In genomic region chr2:157194844-157195243, GRCh38 we compare ENCODE assay signal across 17 cellular contexts.
A peak's percentile ranks its signal among the peaks of the same experiment; 100 is the strongest.
DNase-seq lines count a peak whose midpoint lies in the region; ATAC-seq and TF ChIP-seq lines count a peak whose summit lies in the region.
"Had no signal": no experiment of that assay in that cellular context is flagged by ENCODE, and none has a peak within 500 bp of the region (broad histone marks: within the 10 kb centered on the region; RNA-seq: fewer than 3 reads in every experiment).

No MANE protein-coding gene starts in this region.

- H3K79me2 ChIP-seq in GM23248 (ENCODE audit: insufficient read depth) (no peaks in the 10 kb centered on the region), osteoblast (ENCODE audit: insufficient read depth, low read length) (no peaks in the 10 kb centered on the region)

- H3K4me2 ChIP-seq in GM23248 (ENCODE audit: unreplicated experiment) (peak overlapping the region; percentile 34), osteoblast (ENCODE audit: insufficient read depth, low read length) (peak overlapping the region; percentile 61)
- H3K4me2 ChIP-seq: A549, PC-9 had no signal

- H3K4me1 ChIP-seq in GM23248 (ENCODE audit: insufficient read depth) (peaks cover 32% of the 10 kb centered on the region), osteoblast (ENCODE audit: insufficient read depth, low read length) (peaks cover 37% of the 10 kb centered on the region)
- H3K4me1 ChIP-seq: BE2C had no signal

- H2AFZ ChIP-seq in GM23248 (peak overlapping the region; percentile 77), osteoblast (ENCODE audit: low read length) (peak overlapping the region; percentile 29)
- H2AFZ ChIP-seq: PC-9 had no signal

- H4K20me1 ChIP-seq in GM23248 (ENCODE audit: insufficient read depth) (no peaks in the 10 kb centered on the region), osteoblast (ENCODE audit: insufficient read depth, low read length) (no peaks in the 10 kb centered on the region)

- H3K9me3 ChIP-seq in GM23248 (ENCODE audit: low read depth) (no peaks in the 10 kb centered on the region), osteoblast (ENCODE audit: low read depth, low read length) (no peaks in the 10 kb centered on the region)
- H3K9me3 ChIP-seq: A549, BE2C, SJSA1 had no signal

- in situ Hi-C loops in GM23248 (cut with MboI) = loop anchor here (10.0 to 25.0 kb wide), 2 partner anchors 608 to 1810 kb away; no protein-coding TSS in a partner anchor

- no peaks in the 10 kb centered on the region; the same call in 1 of the 2 replicates for H3F3A ChIP-seq in GM23248 (ENCODE audit: insufficient read depth)

- H3K9ac ChIP-seq in GM23248 = peak overlapping the region; percentile 1; the same call in 1 of the 2 replicates

- no peak overlapping the region for H3K27ac ChIP-seq in GM23248
- peak overlapping the region; percentile 70 for H3K27ac ChIP-seq in osteoblast (ENCODE audit: low read depth, low read length)
- H3K27ac ChIP-seq: A549, PC-9, SJSA1 had no signal

- no peak for ATAC-seq in GM21723 (IDR thresholded peaks at IDR 0.05; ENCODE audit: unreplicated experiment)
- ATAC-seq in sciatic nerve = no peak

- DNase-seq in AG08395 (ENCODE audit: low spot score) = peak; percentile 34
- peak; percentile 36 for DNase-seq in GM23248
- peak; percentile 49 for DNase-seq in astrocyte of the hippocampus (ENCODE audit: low read depth, low spot score)
- peak; percentile 69 for DNase-seq in osteoblast (ENCODE audit: insufficient read length, low spot score, missing footprints)
- no peak for DNase-seq in putamen (ENCODE audit: low spot score)
- no peak for DNase-seq in DMS53 (lab: John Stamatoyannopoulos, UW)
- DNase-seq in sciatic nerve (ENCODE audit: low spot score) = no peak
- DNase-seq: BE2C; CD4-positive, alpha-beta T cell; DMS79; NCI-H1048; NCI-H1436 treated with DMSO at 0.1 percent for 48 hours had no signal

- 67 to 72% methylated on average over 4 of the region's 4 CpGs for WGBS in GM23248 (ENCODE audit: low coverage in 1 of 2, low lambda C conversion rate in 2 of 2, missing lambda C conversion rate in 2 of 2), 2 experiments

- no peaks in the 10 kb centered on the region for H3K36me3 ChIP-seq in GM23248 (ENCODE audit: low read depth)
- no peaks in the 10 kb centered on the region for H3K36me3 ChIP-seq in osteoblast (ENCODE audit: insufficient read depth, low read length)
- H3K36me3 ChIP-seq: BE2C, SJSA1 had no signal

- no peaks in the 10 kb centered on the region for H3K27me3 ChIP-seq in GM23248 (replicated peaks; ENCODE audit: insufficient read depth)
- H3K27me3 ChIP-seq in osteoblast (ENCODE audit: insufficient read depth, low read length) = no peaks in the 10 kb centered on the region
- H3K27me3 ChIP-seq: BE2C, SJSA1 had no signal

- no peak for TF ChIP-seq CTCF in osteoblast (IDR thresholded peaks at IDR 0.05; ENCODE audit: extremely low read depth, low read depth, low read length)

- intact Hi-C loops in sciatic nerve (cut with DNase I) = no loop called here

- H3K9me2 ChIP-seq in GM23248 (ENCODE audit: insufficient read depth) = no peaks in the 10 kb centered on the region

- H3K4me3 ChIP-seq in GM23248 (no peak overlapping the region), osteoblast (ENCODE audit: insufficient read depth, low read length) (no peak overlapping the region)
- H3K4me3 ChIP-seq: A549, GM12878, PC-9, SJSA1 had no signal

Comparison
In these comparisons a context has a peak if more than half of its experiments do, and no peak if none do; other contexts are left out.
1. DNase-seq: peak in AG08395 (single experiment), GM23248 (single experiment), astrocyte of the hippocampus (single experiment) and osteoblast (single experiment); none in putamen (single experiment), DMS53 (single experiment) and sciatic nerve (single experiment).